Comparison of ENCODE assay signal across 8 cellular contexts in the genomic region with DNA sequence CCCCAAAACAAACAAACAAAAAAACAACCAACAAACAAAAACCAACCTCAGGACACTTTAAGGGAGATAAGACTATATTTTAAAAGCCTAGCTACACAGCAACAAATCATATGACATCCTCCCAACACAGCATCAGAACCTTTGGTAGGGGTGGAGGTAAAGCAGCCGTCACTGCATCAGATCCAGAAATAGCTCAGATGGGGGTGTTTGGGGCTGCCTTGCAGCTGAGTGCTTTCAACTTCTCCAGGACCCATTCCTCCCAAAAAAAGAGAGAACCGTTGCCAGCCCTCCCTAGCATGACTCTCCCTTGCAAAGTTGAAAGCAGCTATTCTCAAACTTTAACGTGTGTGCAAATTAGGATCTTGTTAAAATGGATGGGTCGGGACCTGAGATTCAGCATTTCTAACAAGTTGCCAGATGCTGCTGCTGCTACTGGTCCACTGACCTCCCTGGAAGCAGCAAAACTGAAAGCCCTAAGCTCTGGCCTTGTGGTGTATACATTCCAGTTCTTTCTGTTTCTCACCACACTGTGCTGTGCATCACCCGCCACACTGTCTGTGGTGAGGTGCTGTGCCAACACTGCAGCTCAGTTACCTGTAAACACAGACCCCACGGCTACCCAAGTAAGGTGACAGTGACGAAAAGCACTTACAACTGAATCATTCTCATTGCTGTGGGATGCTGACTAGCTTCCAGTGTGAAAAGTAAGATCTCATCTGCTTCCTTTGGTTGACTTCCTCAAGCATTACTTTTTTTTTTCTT. TPM values are rescaled to one million over a fixed set of nuclear protein-coding genes. Genes with fewer than 3 reads are reported as not detected.
A peak's percentile ranks its signal among the peaks of the same experiment; 100 is the strongest.
DNase-seq lines count a peak whose midpoint lies in the region; ATAC-seq and TF ChIP-seq lines count a peak whose summit lies in the region.

No MANE protein-coding gene starts in this region.

- H3K4me1 Mint-ChIP-seq in type B pancreatic cell (ENCODE audit: unreplicated experiment) = peaks cover 24% of the 10 kb centered on the region

- peak overlapping the region; percentile 67 for H3K27ac Mint-ChIP-seq in type B pancreatic cell

- WGBS in SK-N-SH (ENCODE audit: low lambda C conversion rate) = 80% methylated on average over 7 of the region's 7 CpGs
- WGBS in lung, 2 donors = 58 to 60% methylated on average over 7 of the region's 7 CpGs

- no peaks in the 10 kb centered on the region for H3K27me3 Mint-ChIP-seq in type B pancreatic cell

- H3K27ac ChIP-seq in SK-N-SH (ENCODE audit: low read depth in 2 of 2, low read length in 1 of 2) (no peak overlapping the region), lung (ENCODE audit: low read depth in 1 of 2, low read length in 1 of 2) (no peak overlapping the region)

- TF ChIP-seq EP300 in SK-N-SH (IDR thresholded peaks at IDR 0.05; ENCODE audit: borderline replicate concordance in 1 of 2, low read depth in 1 of 2, low read length in 1 of 2) = no peak

- H3K27me3 ChIP-seq in SK-N-SH (ENCODE audit: insufficient read depth) = no peaks in the 10 kb centered on the region
- H3K27me3 ChIP-seq in lung (ENCODE audit: control insufficient read depth, insufficient read depth) = no peaks in the 10 kb centered on the region

- H3K36me3 ChIP-seq in SK-N-SH (replicated peaks in 1 of 2; ENCODE audit: control insufficient read depth in 1 of 2, insufficient read depth in 2 of 2, low read length in 1 of 2) = peaks cover 45 to 46% of the 10 kb centered on the region in 2 experiments
- H3K36me3 ChIP-seq in lung (ENCODE audit: control insufficient read depth in 2 of 2, insufficient read depth in 2 of 2, low read length in 2 of 2) = peaks cover 0 to 2% of the 10 kb centered on the region in 2 donors

- H2AFZ ChIP-seq in SK-N-SH (ENCODE audit: low read depth) = no peak overlapping the region

- TF ChIP-seq CTCF in SK-N-SH (IDR thresholded peaks at IDR 0.05) (no peak), lung (IDR thresholded peaks at IDR 0.05; ENCODE audit: control extremely low read depth, extremely low read depth) (no peak), type B pancreatic cell (conservative IDR thresholded peaks at IDR 0.05) (no peak)

- H3F3A ChIP-seq in SK-N-SH (replicated peaks; ENCODE audit: insufficient read depth) = peaks cover 10% of the 10 kb centered on the region

- H3K79me2 ChIP-seq in SK-N-SH (ENCODE audit: insufficient read depth) = 0 out of 2 replicates have a peak, but pooled peaks cover 15% of the 10 kb centered on the region

- H3K4me3 ChIP-seq in SK-N-SH (ENCODE audit: low read depth in 2 of 2, low read length in 1 of 2) (no peak overlapping the region), lung (no peak overlapping the region)

- TF ChIP-seq RAD21 in SK-N-SH (IDR thresholded peaks at IDR 0.05; ENCODE audit: low read length) = no peak

- H3K4me1 ChIP-seq in SK-N-SH (ENCODE audit: control insufficient read depth in 1 of 2, insufficient read depth in 2 of 2, low read depth in 1 of 2, low read length in 1 of 2) = peaks cover 11 to 12% of the 10 kb centered on the region in 2 experiments
- peaks cover 3 to 5% of the 10 kb centered on the region in 2 donors for H3K4me1 ChIP-seq in lung (ENCODE audit: control insufficient read depth in 2 of 2, insufficient read depth in 2 of 2, low read length in 2 of 2)

- H4K20me1 ChIP-seq in SK-N-SH (ENCODE audit: insufficient read depth) = no peaks in the 10 kb centered on the region

- CTCF ChIA-PET in SK-N-SH (lab: Yijun Ruan, JAX) = no interaction called here

- H3K36me3 Mint-ChIP-seq in type B pancreatic cell = peaks cover 47% of the 10 kb centered on the region

- no peaks in the 10 kb centered on the region for H3K9me3 ChIP-seq in SK-N-SH
- no peaks in the 10 kb centered on the region for H3K9me3 ChIP-seq in lung (ENCODE audit: control insufficient read depth in 2 of 2, insufficient read depth in 1 of 2, low read length in 1 of 2)

- no peak for DNase-seq in SK-N-SH
- DNase-seq in activated CD8-positive, alpha-beta memory T cell treated with anti-CD3 and anti-CD28 coated beads for 1 hour (ENCODE audit: extremely low read depth in 1 of 2, low read depth in 1 of 2) = peak; percentile 59 to 74
- no peak for DNase-seq in lung (ENCODE audit: low spot score)
- DNase-seq in type B pancreatic cell (ENCODE audit: extremely low spot score, unreplicated experiment) = no peak
- no peak for DNase-seq in NCI-H146 (lab: John Stamatoyannopoulos, UW)
- DNase-seq in hippocampal formation (lab: John Stamatoyannopoulos, UW) = no peak

- POLR2A ChIA-PET in SK-N-SH (lab: Yijun Ruan, JAX) = interaction anchor here (1.0 kb wide), 1 partner anchor 54 kb away, joined by 4 read pairs; a partner anchor contains a TSS

- H3K9me2 ChIP-seq in SK-N-SH = no peaks in the 10 kb centered on the region

- H3K4me2 ChIP-seq in SK-N-SH = no peak overlapping the region

- ATAC-seq in SK-N-SH treated with all-trans-retinoic acid at 6 μM for 48 hours (no peak), HG03558 (IDR thresholded peaks at IDR 0.05; ENCODE audit: extremely low read depth, unreplicated experiment) (peak; percentile 46), lung (ENCODE audit: insufficient read depth, low FRiP score) (peak; percentile 50)

- no peak overlapping the region for H3K9ac ChIP-seq in SK-N-SH

- H3K4me3 Mint-ChIP-seq in type B pancreatic cell = no peak overlapping the region

- H3K9me3 Mint-ChIP-seq in type B pancreatic cell = no peaks in the 10 kb centered on the region

TF ChIP-seq in SK-N-SH, 30 proteins besides CTCF, POLR2A, EP300 and RAD21:
- TF ChIP-seq, protein P1, sequence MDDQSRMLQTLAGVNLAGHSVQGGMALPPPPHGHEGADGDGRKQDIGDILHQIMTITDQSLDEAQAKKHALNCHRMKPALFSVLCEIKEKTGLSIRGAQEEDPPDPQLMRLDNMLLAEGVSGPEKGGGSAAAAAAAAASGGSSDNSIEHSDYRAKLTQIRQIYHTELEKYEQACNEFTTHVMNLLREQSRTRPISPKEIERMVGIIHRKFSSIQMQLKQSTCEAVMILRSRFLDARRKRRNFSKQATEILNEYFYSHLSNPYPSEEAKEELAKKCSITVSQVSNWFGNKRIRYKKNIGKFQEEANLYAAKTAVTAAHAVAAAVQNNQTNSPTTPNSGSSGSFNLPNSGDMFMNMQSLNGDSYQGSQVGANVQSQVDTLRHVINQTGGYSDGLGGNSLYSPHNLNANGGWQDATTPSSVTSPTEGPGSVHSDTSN (IDR thresholded peaks at IDR 0.05) = peak; percentile 13; the same call in 1 of the 2 replicates
- TF ChIP-seq JUND (IDR thresholded peaks at IDR 0.05) = no peak
- TF ChIP-seq TCF12 (IDR thresholded peaks at IDR 0.05) = peak; percentile 25; the same call in 1 of the 2 replicates
TF ChIP-seq in SK-N-SH: peak in this region for 2.

TF ChIP-seq in SK-N-SH treated with all-trans-retinoic acid at 6 μM for 48 hours, 23 proteins besides CTCF, POLR2A, EP300 and RAD21:
- TF ChIP-seq ZC3H10 (CRISPR knock-in tag; IDR thresholded peaks at IDR 0.05) (no peak), OSR1 (CRISPR knock-in tag; IDR thresholded peaks at IDR 0.05) (no peak), ZFP3 (CRISPR knock-in tag; IDR thresholded peaks at IDR 0.05) (no peak), ISL1 (CRISPR knock-in tag; IDR thresholded peaks at IDR 0.05) (no peak), TCF4 (CRISPR knock-in tag; IDR thresholded peaks at IDR 0.05; ENCODE audit: borderline replicate concordance) (no peak), SNAI2 (CRISPR knock-in tag; IDR thresholded peaks at IDR 0.05) (no peak), ZNF70 (CRISPR knock-in tag; IDR thresholded peaks at IDR 0.05) (no peak), RARB (CRISPR knock-in tag; IDR thresholded peaks at IDR 0.05) (no peak)
- TF ChIP-seq, protein P2, sequence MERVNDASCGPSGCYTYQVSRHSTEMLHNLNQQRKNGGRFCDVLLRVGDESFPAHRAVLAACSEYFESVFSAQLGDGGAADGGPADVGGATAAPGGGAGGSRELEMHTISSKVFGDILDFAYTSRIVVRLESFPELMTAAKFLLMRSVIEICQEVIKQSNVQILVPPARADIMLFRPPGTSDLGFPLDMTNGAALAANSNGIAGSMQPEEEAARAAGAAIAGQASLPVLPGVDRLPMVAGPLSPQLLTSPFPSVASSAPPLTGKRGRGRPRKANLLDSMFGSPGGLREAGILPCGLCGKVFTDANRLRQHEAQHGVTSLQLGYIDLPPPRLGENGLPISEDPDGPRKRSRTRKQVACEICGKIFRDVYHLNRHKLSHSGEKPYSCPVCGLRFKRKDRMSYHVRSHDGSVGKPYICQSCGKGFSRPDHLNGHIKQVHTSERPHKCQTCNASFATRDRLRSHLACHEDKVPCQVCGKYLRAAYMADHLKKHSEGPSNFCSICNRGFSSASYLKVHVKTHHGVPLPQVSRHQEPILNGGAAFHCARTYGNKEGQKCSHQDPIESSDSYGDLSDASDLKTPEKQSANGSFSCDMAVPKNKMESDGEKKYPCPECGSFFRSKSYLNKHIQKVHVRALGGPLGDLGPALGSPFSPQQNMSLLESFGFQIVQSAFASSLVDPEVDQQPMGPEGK (CRISPR knock-in tag; IDR thresholded peaks at IDR 0.05; ENCODE audit: borderline replicate concordance) = no peak
- TF ChIP-seq, protein P3, sequence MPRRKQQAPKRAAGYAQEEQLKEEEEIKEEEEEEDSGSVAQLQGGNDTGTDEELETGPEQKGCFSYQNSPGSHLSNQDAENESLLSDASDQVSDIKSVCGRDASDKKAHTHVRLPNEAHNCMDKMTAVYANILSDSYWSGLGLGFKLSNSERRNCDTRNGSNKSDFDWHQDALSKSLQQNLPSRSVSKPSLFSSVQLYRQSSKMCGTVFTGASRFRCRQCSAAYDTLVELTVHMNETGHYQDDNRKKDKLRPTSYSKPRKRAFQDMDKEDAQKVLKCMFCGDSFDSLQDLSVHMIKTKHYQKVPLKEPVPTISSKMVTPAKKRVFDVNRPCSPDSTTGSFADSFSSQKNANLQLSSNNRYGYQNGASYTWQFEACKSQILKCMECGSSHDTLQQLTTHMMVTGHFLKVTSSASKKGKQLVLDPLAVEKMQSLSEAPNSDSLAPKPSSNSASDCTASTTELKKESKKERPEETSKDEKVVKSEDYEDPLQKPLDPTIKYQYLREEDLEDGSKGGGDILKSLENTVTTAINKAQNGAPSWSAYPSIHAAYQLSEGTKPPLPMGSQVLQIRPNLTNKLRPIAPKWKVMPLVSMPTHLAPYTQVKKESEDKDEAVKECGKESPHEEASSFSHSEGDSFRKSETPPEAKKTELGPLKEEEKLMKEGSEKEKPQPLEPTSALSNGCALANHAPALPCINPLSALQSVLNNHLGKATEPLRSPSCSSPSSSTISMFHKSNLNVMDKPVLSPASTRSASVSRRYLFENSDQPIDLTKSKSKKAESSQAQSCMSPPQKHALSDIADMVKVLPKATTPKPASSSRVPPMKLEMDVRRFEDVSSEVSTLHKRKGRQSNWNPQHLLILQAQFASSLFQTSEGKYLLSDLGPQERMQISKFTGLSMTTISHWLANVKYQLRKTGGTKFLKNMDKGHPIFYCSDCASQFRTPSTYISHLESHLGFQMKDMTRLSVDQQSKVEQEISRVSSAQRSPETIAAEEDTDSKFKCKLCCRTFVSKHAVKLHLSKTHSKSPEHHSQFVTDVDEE (CRISPR knock-in tag; IDR thresholded peaks at IDR 0.05) = no peak

RNA-seq across cellular contexts. Expression of a gene that starts 54.0 kb away (rescaled TPM):
- polyA plus RNA-seq in SK-N-SH (2012; rRNA removed) = 20.7 and 27.7 TPM in 2 replicates
- polyA plus RNA-seq in SK-N-SH (2012; cell fraction: cytosol; rRNA removed) = 27.8 and 28.3 TPM in 2 replicates
- polyA plus RNA-seq in SK-N-SH (2012; cell fraction: nucleus; rRNA removed) = 13.0 and 26.5 TPM in 2 replicates
- 10 to 100 TPM; 35.3 to 60.3 TPM for total RNA-seq in lung
- 10 to 100 TPM; 13.7 to 17.5 TPM for polyA plus RNA-seq in lung
- 99.8 and 174 TPM in 2 replicates for total RNA-seq in type B pancreatic cell (ENCODE audit: low replicate concordance)

Comparison
In these comparisons a context has a peak if more than half of its experiments do, and no peak if none do; other contexts are left out.
1. DNase-seq: peak in activated CD8-positive, alpha-beta memory T cell treated with anti-CD3 and anti-CD28 coated beads for 1 hour (2 of 2); none in SK-N-SH (single experiment), lung (single experiment), type B pancreatic cell (single experiment), NCI-H146 (single experiment) and hippocampal formation (0 of 2).